In the genomic region with DNA sequence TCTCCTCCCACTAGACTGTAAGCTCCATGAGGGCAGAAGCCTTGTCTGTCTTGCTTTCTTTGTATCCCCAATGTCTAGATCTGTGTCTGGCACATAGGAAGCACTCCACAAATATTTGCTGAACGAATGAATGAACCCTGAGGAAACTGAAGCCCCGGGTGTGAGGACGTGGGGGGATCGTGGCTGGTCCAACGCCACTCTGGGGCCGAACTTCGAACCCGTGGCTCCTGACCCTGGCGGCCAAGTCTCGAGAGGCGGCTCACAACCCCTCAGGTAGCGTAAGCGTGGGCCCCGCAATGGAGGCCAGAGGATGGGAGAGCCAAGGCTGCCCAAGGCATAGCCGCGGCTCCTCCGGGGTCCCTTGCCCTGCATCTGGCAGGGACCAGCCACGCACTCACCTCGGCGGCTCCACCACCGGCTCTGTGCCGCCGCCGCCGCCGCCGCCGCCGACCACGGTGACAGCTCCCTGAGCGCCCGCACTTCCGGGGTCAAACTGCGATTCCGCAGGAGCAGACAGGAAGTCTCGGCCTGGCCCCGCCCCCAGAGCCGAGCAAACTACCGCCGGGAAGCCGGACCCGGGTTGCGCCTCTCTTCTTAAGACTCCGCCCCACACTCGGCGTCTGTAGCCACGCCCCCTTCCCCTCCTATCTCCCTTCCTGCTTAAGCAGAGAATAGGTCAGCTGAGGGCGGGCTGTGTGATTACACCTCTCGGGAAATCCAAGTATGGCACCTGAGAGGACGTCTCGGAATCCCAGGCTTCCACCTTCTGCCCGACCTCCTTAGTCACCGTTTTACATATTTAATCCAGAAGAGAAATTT, we compare ENCODE assay signal across 8 cellular contexts. TPM values are rescaled to one million over a fixed set of nuclear protein-coding genes. Genes with fewer than 3 reads are reported as not detected.
A peak's percentile ranks its signal among the peaks of the same experiment; 100 is the strongest.
DNase-seq lines count a peak whose midpoint lies in the region; ATAC-seq and TF ChIP-seq lines count a peak whose summit lies in the region.

A gene with protein sequence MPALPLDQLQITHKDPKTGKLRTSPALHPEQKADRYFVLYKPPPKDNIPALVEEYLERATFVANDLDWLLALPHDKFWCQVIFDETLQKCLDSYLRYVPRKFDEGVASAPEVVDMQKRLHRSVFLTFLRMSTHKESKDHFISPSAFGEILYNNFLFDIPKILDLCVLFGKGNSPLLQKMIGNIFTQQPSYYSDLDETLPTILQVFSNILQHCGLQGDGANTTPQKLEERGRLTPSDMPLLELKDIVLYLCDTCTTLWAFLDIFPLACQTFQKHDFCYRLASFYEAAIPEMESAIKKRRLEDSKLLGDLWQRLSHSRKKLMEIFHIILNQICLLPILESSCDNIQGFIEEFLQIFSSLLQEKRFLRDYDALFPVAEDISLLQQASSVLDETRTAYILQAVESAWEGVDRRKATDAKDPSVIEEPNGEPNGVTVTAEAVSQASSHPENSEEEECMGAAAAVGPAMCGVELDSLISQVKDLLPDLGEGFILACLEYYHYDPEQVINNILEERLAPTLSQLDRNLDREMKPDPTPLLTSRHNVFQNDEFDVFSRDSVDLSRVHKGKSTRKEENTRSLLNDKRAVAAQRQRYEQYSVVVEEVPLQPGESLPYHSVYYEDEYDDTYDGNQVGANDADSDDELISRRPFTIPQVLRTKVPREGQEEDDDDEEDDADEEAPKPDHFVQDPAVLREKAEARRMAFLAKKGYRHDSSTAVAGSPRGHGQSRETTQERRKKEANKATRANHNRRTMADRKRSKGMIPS (minus strand): TSS at position 495 of the 819 bp plus-strand sequence. CDS start 5,949 bp downstream, outside the sequence.

- no peaks in the 10 kb centered on the region for H3K27me3 ChIP-seq in SU-DHL-6 (ENCODE audit: low read length)
- no peaks in the 10 kb centered on the region for H3K27me3 ChIP-seq in thymus (ENCODE audit: control insufficient read depth, insufficient read depth)

- H3K4me3 ChIP-seq in SU-DHL-6 (ENCODE audit: insufficient read depth, low read length, poor library complexity, severe bottlenecking) = peak within 1 kb of the TSS; percentile 79
- H3K4me3 ChIP-seq in thymus (ENCODE audit: low read length) = peak within 1 kb of the TSS; percentile 92

- H3K36me3 ChIP-seq in SU-DHL-6 (ENCODE audit: low read length) (no peaks in the 10 kb centered on the region), thymus (ENCODE audit: control insufficient read depth, insufficient read depth) (peaks cover 8% of the 10 kb centered on the region)

- H3K4me1 Mint-ChIP-seq in osteocyte (ENCODE audit: unreplicated experiment) = peaks cover 26% of the 10 kb centered on the region

- DNase-seq in NCI-H128 (lab: John Stamatoyannopoulos, UW; ENCODE audit: unreplicated experiment) = peak; percentile 90
- peak; percentile 98 for DNase-seq in activated naive CD8-positive, alpha-beta T cell treated with anti-CD3 and anti-CD28 coated beads, Interleukin-2, amount 50 U/mL, for 16 hours (ENCODE audit: low read depth, low spot score)
- DNase-seq in head of caudate nucleus = peak; percentile 96 to 99 (median 99)
- DNase-seq in osteocyte (ENCODE audit: extremely low spot score, unreplicated experiment) = peak; percentile 98

- peak within 1 kb of the TSS; percentile 92 for H3K4me3 Mint-ChIP-seq in osteocyte (ENCODE audit: unreplicated experiment)

- TF ChIP-seq CTCF in SU-DHL-6 (IDR thresholded peaks at IDR 0.05; ENCODE audit: insufficient read depth, low read length, poor library complexity, severe bottlenecking) (no peak), osteocyte (IDR thresholded peaks at IDR 0.05) (no peak)

- peak; percentile 98 for ATAC-seq in HG02678 (IDR thresholded peaks at IDR 0.05; ENCODE audit: unreplicated experiment)

- H2AFZ ChIP-seq in SU-DHL-6 (ENCODE audit: low read depth, low read length, severe bottlenecking) = peak within 1 kb of the TSS; percentile 96

- H3K36me3 Mint-ChIP-seq in osteocyte (ENCODE audit: unreplicated experiment) = peaks cover 7% of the 10 kb centered on the region

- no peaks in the 10 kb centered on the region for H3F3A ChIP-seq in SU-DHL-6 (ENCODE audit: insufficient read depth)

- H3K9me3 Mint-ChIP-seq in osteocyte (ENCODE audit: unreplicated experiment) = no peaks in the 10 kb centered on the region

- peaks cover 15% of the 10 kb centered on the region for H3K4me1 ChIP-seq in thymus (ENCODE audit: control insufficient read depth, insufficient read depth, low read length)

- intact Hi-C loops in head of caudate nucleus (cut with DNase I) = no loop called here

- no peaks in the 10 kb centered on the region for H4K20me1 ChIP-seq in SU-DHL-6 (ENCODE audit: low read depth, low read length)

- no peaks in the 10 kb centered on the region for H3K27me3 Mint-ChIP-seq in osteocyte (ENCODE audit: unreplicated experiment)

- H3K9me3 ChIP-seq in SU-DHL-6 (ENCODE audit: insufficient read depth, low read length) (no peaks in the 10 kb centered on the region), thymus (ENCODE audit: control insufficient read depth) (no peaks in the 10 kb centered on the region)

- H3K27ac Mint-ChIP-seq in osteocyte (ENCODE audit: unreplicated experiment) = peak within 1 kb of the TSS; percentile 97

- under 1% methylated on average over 53 of the region's 53 CpGs for WGBS in thymus

- peak; percentile 75 for TF ChIP-seq POLR2A in GM10847 (IDR thresholded peaks at IDR 0.05; ENCODE audit: extremely low read depth, insufficient read length)

- peak within 1 kb of the TSS; percentile 26; the same call in 1 of the 2 replicates for H3K27ac ChIP-seq in SU-DHL-6 (ENCODE audit: low read depth, low read length)
- H3K27ac ChIP-seq in thymus (ENCODE audit: low read depth) = peak within 1 kb of the TSS; percentile 90

- H3K79me2 ChIP-seq in SU-DHL-6 (ENCODE audit: insufficient read depth, low read length) = peaks cover 26% of the 10 kb centered on the region

- peak within 1 kb of the TSS; percentile 86 for H3K4me2 ChIP-seq in SU-DHL-6 (ENCODE audit: low read depth, low read length, poor library complexity, severe bottlenecking)

- H3K9ac ChIP-seq in SU-DHL-6 (ENCODE audit: low read length) = peak within 1 kb of the TSS; percentile 81

- no peaks in the 10 kb centered on the region for H3K9me2 ChIP-seq in SU-DHL-6 (replicated peaks; ENCODE audit: insufficient read depth, low read length)

RNA-seq across cellular contexts. Expression of the gene that starts here (rescaled TPM):
- 47.1 and 49.4 TPM in 2 replicates for total RNA-seq in osteocyte
- 51.8 TPM for polyA plus RNA-seq in thymus

Comparison
In these comparisons a context has a peak if more than half of its experiments do, and no peak if none do; other contexts are left out.
1. Peak in every context shown above with its lines: DNase-seq, ATAC-seq, H3K4me3 ChIP-seq and H3K27ac ChIP-seq.